ENCODE assay signal across 8 cellular contexts in genomic region chr21:34889287-34889536, GRCh38.
DNase-seq lines count a peak whose midpoint lies in the region; ATAC-seq, FAIRE-seq and TF ChIP-seq lines count a peak whose summit lies in the region.

No MANE protein-coding gene starts in this region.

- no peak for DNase-seq in GM12891 (ENCODE audit: insufficient read length, low spot score)
- peak; percentile 27 for DNase-seq in RCC 7860 (ENCODE audit: low spot score)
- DNase-seq in activated naive CD8-positive, alpha-beta T cell treated with anti-CD3 and anti-CD28 coated beads, Interleukin-2, amount 10 ng/mL, durations not matched to agents 7 days and 5 days, result no peak
- DNase-seq in hepatic stellate cell (ENCODE audit: low spot score), result peak; percentile 61
- DNase-seq in NCI-H1417 treated with DMSO at 0.1 percent for 48 hours (lab: John Stamatoyannopoulos, UW), result no peak
- DNase-seq in NCI-H446 treated with DMSO at 0.1 percent for 48 hours (lab: John Stamatoyannopoulos, UW), result no peak

- peaks cover 21% of the 10 kb centered on the region for H3K4me1 Mint-ChIP-seq in activated naive CD8-positive, alpha-beta T cell treated with anti-CD3 and anti-CD28 coated beads, Interleukin-2, amount 10 ng/mL, durations not matched to agents 7 days and 5 days

- peak overlapping the region; percentile 90 for H3K4me3 Mint-ChIP-seq in activated naive CD8-positive, alpha-beta T cell treated with anti-CD3 and anti-CD28 coated beads, Interleukin-2, amount 10 ng/mL, durations not matched to agents 7 days and 5 days

- H3K4me2 ChIP-seq in skeletal muscle satellite cell (ENCODE audit: low read length), result peak overlapping the region; percentile 92

- H3K36me3 ChIP-seq in skeletal muscle satellite cell (ENCODE audit: insufficient read depth, low read length), result peaks cover 19% of the 10 kb centered on the region

- POLR2A ChIA-PET in activated naive CD8-positive, alpha-beta T cell treated with anti-CD3 and anti-CD28 coated beads, Interleukin-2, amount 10 ng/mL, durations not matched to agents 7 days and 5 days (lab: Charles Lee), result interaction anchor here (0.8 to 2.5 kb wide), 12 partner anchors 10 to 333 kb away, joined by 3 to 20 read pairs (median 4); partner anchors contain the start of gene RUNX1

- no peaks in the 10 kb centered on the region for H3K9me3 ChIP-seq in skeletal muscle satellite cell (replicated peaks; ENCODE audit: low read length)

- peaks cover 21% of the 10 kb centered on the region for H3K27me3 Mint-ChIP-seq in activated naive CD8-positive, alpha-beta T cell treated with anti-CD3 and anti-CD28 coated beads, Interleukin-2, amount 10 ng/mL, durations not matched to agents 7 days and 5 days

- H3K9ac ChIP-seq in skeletal muscle satellite cell (ENCODE audit: low read depth, low read length), result peak overlapping the region; percentile 99

- peak overlapping the region; percentile 87 for H3K27ac Mint-ChIP-seq in activated naive CD8-positive, alpha-beta T cell treated with anti-CD3 and anti-CD28 coated beads, Interleukin-2, amount 10 ng/mL, durations not matched to agents 7 days and 5 days

- no peaks in the 10 kb centered on the region for H3K36me3 Mint-ChIP-seq in activated naive CD8-positive, alpha-beta T cell treated with anti-CD3 and anti-CD28 coated beads, Interleukin-2, amount 10 ng/mL, durations not matched to agents 7 days and 5 days

- no peaks in the 10 kb centered on the region for H3K9me3 Mint-ChIP-seq in activated naive CD8-positive, alpha-beta T cell treated with anti-CD3 and anti-CD28 coated beads, Interleukin-2, amount 10 ng/mL, durations not matched to agents 7 days and 5 days

- peak; percentile 3 for ATAC-seq in HG03097 (IDR thresholded peaks at IDR 0.05; ENCODE audit: low FRiP score, unreplicated experiment)
- ATAC-seq in activated naive CD8-positive, alpha-beta T cell treated with anti-CD3 and anti-CD28 coated beads, Interleukin-2, amount 10 ng/mL, durations not matched to agents 7 days and 5 days (ENCODE audit: low read depth), result no peak

- FAIRE-seq in GM12891 (lab: Jason Lieb, UNC), result peak; percentile 60
- no peak for FAIRE-seq in RCC 7860 (lab: Jason Lieb, UNC)

- no peaks in the 10 kb centered on the region for H3K27me3 ChIP-seq in skeletal muscle satellite cell (ENCODE audit: control insufficient read depth, insufficient read depth, low read length)

- H3K4me1 ChIP-seq in skeletal muscle satellite cell (ENCODE audit: control insufficient read depth, insufficient read depth, low read length), result peaks cover 4% of the 10 kb centered on the region

- no peak for TF ChIP-seq POLR2A in GM12891 (IDR thresholded peaks at IDR 0.05; ENCODE audit: low read depth, low read length)

- H3K4me3 ChIP-seq in skeletal muscle satellite cell (ENCODE audit: low read length), result peak overlapping the region; percentile 84

TF ChIP-seq in GM12891, 5 proteins besides CTCF, POLR2A, EP300 and RAD21:
- TF ChIP-seq TAF1 (IDR thresholded peaks at IDR 0.05; ENCODE audit: low read depth, low read length), result no peak
- TF ChIP-seq POLR2AphosphoS5 (IDR thresholded peaks at IDR 0.05; ENCODE audit: low read depth, low read length), result no peak
- TF ChIP-seq POU2F2 (IDR thresholded peaks at IDR 0.05; ENCODE audit: low read depth, low read length), result no peak
- TF ChIP-seq PAX5 (IDR thresholded peaks at IDR 0.05; ENCODE audit: insufficient read depth, low read length, severe bottlenecking), result no peak
- no peak for TF ChIP-seq SPI1 (IDR thresholded peaks at IDR 0.05; ENCODE audit: low read depth, low read length)

Comparison
In these comparisons a context has a peak if more than half of its experiments do, and no peak if none do; other contexts are left out.
1. DNase-seq: peak in RCC 7860 (single experiment) and hepatic stellate cell (single experiment); none in GM12891 (single experiment), activated naive CD8-positive, alpha-beta T cell treated with anti-CD3 and anti-CD28 coated beads, Interleukin-2, amount 10 ng/mL, durations not matched to agents 7 days and 5 days (single experiment), NCI-H1417 treated with DMSO at 0.1 percent for 48 hours (single experiment) and NCI-H446 treated with DMSO at 0.1 percent for 48 hours (single experiment).